ENCODE assay signal across 1 cellular context in the genomic region with DNA sequence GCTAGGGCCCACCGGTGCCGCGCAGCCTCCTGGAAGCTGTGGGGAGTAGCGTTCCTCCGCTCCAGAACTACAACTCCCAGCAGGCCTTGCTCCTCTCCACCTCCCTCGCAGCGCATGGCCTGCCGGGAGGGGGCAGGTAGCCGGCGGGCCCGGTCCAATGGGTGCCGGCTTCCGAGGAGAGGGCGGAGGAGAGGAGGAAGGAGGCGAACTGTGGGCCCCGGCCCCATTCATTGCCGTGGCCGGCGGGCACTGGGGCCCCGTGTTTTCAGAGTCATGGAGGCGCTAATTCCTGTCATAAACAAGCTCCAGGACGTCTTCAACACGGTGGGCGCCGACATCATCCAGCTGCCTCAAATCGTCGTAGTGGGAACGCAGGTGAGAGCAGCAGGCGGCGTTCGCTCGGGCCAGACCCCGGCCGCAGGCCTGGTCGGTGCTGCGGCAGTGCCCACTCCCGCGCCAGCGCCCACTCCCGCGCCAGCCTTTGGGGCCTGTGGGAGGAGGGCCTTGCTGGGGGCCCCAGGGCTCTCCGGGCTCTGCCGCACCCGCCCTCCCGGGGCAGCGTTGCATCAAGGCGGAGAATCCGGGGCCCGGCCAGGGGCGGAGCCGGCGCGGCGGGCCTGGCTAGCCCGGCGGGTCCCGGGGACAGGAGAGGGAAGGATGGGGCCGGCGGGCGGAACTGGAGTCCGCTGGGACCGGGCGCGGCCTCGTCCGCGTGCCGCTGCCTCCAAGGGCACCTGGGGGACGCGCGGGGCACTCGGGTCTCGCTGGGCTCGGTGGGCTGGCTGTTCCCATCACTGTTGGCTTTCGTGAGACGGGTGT.
TF ChIP-seq lines count a peak whose summit lies in the region.

Gene DNM1L (plus strand): TSS at position 211 of the 819 bp plus-strand sequence. CDS start 63 bp downstream, at position 274.

TF ChIP-seq in HEK293, 187 proteins besides CTCF, POLR2A, EP300 and RAD21 (continued from another document and continues in another):
- TF ChIP-seq, protein P1, sequence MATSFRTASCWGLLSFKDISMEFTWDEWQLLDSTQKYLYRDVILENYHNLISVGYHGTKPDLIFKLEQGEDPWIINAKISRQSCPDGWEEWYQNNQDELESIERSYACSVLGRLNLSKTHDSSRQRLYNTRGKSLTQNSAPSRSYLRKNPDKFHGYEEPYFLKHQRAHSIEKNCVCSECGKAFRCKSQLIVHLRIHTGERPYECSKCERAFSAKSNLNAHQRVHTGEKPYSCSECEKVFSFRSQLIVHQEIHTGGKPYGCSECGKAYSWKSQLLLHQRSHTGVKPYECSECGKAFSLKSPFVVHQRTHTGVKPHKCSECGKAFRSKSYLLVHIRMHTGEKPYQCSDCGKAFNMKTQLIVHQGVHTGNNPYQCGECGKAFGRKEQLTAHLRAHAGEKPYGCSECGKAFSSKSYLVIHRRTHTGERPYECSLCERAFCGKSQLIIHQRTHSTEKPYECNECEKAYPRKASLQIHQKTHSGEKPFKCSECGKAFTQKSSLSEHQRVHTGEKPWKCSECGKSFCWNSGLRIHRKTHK (tag by site-specific recombination; IDR thresholded peaks at IDR 0.05) = no peak
- peak; percentile 21; the same call in 1 of the 2 replicates for TF ChIP-seq ZNF585B (tag by site-specific recombination; IDR thresholded peaks at IDR 0.05)
- peak; percentile 79 for TF ChIP-seq YY1 (tag by site-specific recombination; IDR thresholded peaks at IDR 0.05)
- TF ChIP-seq ZIC2 (tag by site-specific recombination; IDR thresholded peaks at IDR 0.05) = peak; percentile 74
- TF ChIP-seq, protein P2, sequence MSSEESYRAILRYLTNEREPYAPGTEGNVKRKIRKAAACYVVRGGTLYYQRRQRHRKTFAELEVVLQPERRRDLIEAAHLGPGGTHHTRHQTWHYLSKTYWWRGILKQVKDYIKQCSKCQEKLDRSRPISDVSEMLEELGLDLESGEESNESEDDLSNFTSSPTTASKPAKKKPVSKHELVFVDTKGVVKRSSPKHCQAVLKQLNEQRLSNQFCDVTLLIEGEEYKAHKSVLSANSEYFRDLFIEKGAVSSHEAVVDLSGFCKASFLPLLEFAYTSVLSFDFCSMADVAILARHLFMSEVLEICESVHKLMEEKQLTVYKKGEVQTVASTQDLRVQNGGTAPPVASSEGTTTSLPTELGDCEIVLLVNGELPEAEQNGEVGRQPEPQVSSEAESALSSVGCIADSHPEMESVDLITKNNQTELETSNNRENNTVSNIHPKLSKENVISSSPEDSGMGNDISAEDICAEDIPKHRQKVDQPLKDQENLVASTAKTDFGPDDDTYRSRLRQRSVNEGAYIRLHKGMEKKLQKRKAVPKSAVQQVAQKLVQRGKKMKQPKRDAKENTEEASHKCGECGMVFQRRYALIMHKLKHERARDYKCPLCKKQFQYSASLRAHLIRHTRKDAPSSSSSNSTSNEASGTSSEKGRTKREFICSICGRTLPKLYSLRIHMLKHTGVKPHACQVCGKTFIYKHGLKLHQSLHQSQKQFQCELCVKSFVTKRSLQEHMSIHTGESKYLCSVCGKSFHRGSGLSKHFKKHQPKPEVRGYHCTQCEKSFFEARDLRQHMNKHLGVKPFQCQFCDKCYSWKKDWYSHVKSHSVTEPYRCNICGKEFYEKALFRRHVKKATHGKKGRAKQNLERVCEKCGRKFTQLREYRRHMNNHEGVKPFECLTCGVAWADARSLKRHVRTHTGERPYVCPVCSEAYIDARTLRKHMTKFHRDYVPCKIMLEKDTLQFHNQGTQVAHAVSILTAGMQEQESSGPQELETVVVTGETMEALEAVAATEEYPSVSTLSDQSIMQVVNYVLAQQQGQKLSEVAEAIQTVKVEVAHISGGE (tag by site-specific recombination; conservative IDR thresholded peaks at IDR 0.05; ENCODE audit: low read depth) = peak; percentile 53; the same call in 1 of the 2 replicates
- TF ChIP-seq, protein P3, sequence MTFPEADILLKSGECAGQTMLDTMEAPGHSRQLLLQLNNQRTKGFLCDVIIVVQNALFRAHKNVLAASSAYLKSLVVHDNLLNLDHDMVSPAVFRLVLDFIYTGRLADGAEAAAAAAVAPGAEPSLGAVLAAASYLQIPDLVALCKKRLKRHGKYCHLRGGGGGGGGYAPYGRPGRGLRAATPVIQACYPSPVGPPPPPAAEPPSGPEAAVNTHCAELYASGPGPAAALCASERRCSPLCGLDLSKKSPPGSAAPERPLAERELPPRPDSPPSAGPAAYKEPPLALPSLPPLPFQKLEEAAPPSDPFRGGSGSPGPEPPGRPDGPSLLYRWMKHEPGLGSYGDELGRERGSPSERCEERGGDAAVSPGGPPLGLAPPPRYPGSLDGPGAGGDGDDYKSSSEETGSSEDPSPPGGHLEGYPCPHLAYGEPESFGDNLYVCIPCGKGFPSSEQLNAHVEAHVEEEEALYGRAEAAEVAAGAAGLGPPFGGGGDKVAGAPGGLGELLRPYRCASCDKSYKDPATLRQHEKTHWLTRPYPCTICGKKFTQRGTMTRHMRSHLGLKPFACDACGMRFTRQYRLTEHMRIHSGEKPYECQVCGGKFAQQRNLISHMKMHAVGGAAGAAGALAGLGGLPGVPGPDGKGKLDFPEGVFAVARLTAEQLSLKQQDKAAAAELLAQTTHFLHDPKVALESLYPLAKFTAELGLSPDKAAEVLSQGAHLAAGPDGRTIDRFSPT (tag by site-specific recombination; IDR thresholded peaks at IDR 0.05) = peak; percentile 95
- no peak for TF ChIP-seq ZNF311 (tag by site-specific recombination; IDR thresholded peaks at IDR 0.05; ENCODE audit: borderline replicate concordance)
- peak; percentile 79; the same call in 1 of the 2 replicates for TF ChIP-seq YY2 (tag by site-specific recombination; IDR thresholded peaks at IDR 0.05)
- TF ChIP-seq ZNF777 (tag by site-specific recombination; IDR thresholded peaks at IDR 0.05; ENCODE audit: borderline replicate concordance) = no peak
- TF ChIP-seq ZNF157 (tag by site-specific recombination; IDR thresholded peaks at IDR 0.05) = no peak
- TF ChIP-seq ZNF792 (tag by site-specific recombination; IDR thresholded peaks at IDR 0.05) = no peak
- no peak for TF ChIP-seq ZNF175 (tag by site-specific recombination; IDR thresholded peaks at IDR 0.05)
- no peak for TF ChIP-seq ZNF654 (tag by site-specific recombination; IDR thresholded peaks at IDR 0.05; ENCODE audit: low read depth)
- TF ChIP-seq MZF1 (tag by site-specific recombination; IDR thresholded peaks at IDR 0.05; ENCODE audit: borderline replicate concordance) = no peak
- no peak for TF ChIP-seq ZNF707 (tag by site-specific recombination; IDR thresholded peaks at IDR 0.05)
- no peak for TF ChIP-seq ZNF658 (tag by site-specific recombination; IDR thresholded peaks at IDR 0.05)
- TF ChIP-seq ZNF623 (tag by site-specific recombination; IDR thresholded peaks at IDR 0.05) = peak; percentile 60
- TF ChIP-seq, protein P4, sequence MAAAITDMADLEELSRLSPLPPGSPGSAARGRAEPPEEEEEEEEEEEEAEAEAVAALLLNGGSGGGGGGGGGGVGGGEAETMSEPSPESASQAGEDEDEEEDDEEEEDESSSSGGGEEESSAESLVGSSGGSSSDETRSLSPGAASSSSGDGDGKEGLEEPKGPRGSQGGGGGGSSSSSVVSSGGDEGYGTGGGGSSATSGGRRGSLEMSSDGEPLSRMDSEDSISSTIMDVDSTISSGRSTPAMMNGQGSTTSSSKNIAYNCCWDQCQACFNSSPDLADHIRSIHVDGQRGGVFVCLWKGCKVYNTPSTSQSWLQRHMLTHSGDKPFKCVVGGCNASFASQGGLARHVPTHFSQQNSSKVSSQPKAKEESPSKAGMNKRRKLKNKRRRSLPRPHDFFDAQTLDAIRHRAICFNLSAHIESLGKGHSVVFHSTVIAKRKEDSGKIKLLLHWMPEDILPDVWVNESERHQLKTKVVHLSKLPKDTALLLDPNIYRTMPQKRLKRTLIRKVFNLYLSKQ (tag by site-specific recombination; IDR thresholded peaks at IDR 0.05; ENCODE audit: borderline replicate concordance) = no peak
- no peak for TF ChIP-seq MYNN (tag by site-specific recombination; IDR thresholded peaks at IDR 0.05; ENCODE audit: borderline replicate concordance)
- TF ChIP-seq, protein P5, sequence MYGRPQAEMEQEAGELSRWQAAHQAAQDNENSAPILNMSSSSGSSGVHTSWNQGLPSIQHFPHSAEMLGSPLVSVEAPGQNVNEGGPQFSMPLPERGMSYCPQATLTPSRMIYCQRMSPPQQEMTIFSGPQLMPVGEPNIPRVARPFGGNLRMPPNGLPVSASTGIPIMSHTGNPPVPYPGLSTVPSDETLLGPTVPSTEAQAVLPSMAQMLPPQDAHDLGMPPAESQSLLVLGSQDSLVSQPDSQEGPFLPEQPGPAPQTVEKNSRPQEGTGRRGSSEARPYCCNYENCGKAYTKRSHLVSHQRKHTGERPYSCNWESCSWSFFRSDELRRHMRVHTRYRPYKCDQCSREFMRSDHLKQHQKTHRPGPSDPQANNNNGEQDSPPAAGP (tag by site-specific recombination; IDR thresholded peaks at IDR 0.05) = peak; percentile 94
- TF ChIP-seq ATF2 (tag by site-specific recombination; IDR thresholded peaks at IDR 0.05; ENCODE audit: low read depth) = no peak
- TF ChIP-seq ZNF23 (tag by site-specific recombination; IDR thresholded peaks at IDR 0.05; ENCODE audit: borderline replicate concordance) = no peak
- TF ChIP-seq ZNF354C (tag by site-specific recombination; IDR thresholded peaks at IDR 0.05; ENCODE audit: borderline replicate concordance, low read depth) = no peak
- peak; percentile 44 for TF ChIP-seq ZSCAN30 (tag by site-specific recombination; IDR thresholded peaks at IDR 0.05)
- TF ChIP-seq ZNF596 (tag by site-specific recombination; IDR thresholded peaks at IDR 0.05) = peak; percentile 42
- no peak for TF ChIP-seq ZNF148 (tag by site-specific recombination; IDR thresholded peaks at IDR 0.05; ENCODE audit: borderline replicate concordance)
- peak; percentile 28; the same call in 1 of the 2 replicates for TF ChIP-seq ZNF626 (tag by site-specific recombination; IDR thresholded peaks at IDR 0.05)
- no peak for TF ChIP-seq ZNF747 (tag by site-specific recombination; IDR thresholded peaks at IDR 0.05)
- TF ChIP-seq, protein P6, sequence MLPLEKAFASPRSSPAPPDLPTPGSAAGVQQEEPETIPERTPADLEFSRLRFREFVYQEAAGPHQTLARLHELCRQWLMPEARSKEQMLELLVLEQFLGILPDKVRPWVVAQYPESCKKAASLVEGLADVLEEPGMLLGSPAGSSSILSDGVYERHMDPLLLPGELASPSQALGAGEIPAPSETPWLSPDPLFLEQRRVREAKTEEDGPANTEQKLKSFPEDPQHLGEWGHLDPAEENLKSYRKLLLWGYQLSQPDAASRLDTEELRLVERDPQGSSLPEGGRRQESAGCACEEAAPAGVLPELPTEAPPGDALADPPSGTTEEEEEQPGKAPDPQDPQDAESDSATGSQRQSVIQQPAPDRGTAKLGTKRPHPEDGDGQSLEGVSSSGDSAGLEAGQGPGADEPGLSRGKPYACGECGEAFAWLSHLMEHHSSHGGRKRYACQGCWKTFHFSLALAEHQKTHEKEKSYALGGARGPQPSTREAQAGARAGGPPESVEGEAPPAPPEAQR (tag by site-specific recombination; IDR thresholded peaks at IDR 0.05) = 0 out of 2 replicates have a peak, but pooled peaks have one; percentile 43
- no peak for TF ChIP-seq ZNF132 (tag by site-specific recombination; IDR thresholded peaks at IDR 0.05; ENCODE audit: borderline replicate concordance)
- peak; percentile 100 for TF ChIP-seq ZNF394 (tag by site-specific recombination; IDR thresholded peaks at IDR 0.05; ENCODE audit: borderline replicate concordance)
- TF ChIP-seq ZNF223 (tag by site-specific recombination; IDR thresholded peaks at IDR 0.05) = no peak
- TF ChIP-seq, protein P7, sequence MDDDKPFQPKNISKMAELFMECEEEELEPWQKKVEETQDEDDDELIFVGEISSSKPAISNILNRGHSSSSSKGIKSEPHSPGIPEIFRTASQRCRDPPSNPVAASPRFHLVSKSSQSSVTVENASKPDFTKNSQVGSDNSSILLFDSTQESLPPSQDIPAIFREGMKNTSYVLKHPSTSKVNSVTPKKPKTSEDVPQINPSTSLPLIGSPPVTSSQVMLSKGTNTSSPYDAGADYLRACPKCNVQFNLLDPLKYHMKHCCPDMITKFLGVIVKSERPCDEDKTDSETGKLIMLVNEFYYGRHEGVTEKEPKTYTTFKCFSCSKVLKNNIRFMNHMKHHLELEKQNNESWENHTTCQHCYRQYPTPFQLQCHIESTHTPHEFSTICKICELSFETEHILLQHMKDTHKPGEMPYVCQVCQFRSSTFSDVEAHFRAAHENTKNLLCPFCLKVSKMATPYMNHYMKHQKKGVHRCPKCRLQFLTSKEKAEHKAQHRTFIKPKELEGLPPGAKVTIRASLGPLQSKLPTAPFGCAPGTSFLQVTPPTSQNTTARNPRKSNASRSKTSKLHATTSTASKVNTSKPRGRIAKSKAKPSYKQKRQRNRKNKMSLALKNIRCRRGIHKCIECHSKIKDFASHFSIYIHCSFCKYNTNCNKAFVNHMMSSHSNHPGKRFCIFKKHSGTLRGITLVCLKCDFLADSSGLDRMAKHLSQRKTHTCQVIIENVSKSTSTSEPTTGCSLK (tag by site-specific recombination; IDR thresholded peaks at IDR 0.05) = no peak
- no peak for TF ChIP-seq ZNF138 (tag by site-specific recombination; IDR thresholded peaks at IDR 0.05; ENCODE audit: borderline replicate concordance)
- no peak for TF ChIP-seq ZNF548 (tag by site-specific recombination; IDR thresholded peaks at IDR 0.05)
- peak; percentile 83; the same call in 1 of the 2 replicates for TF ChIP-seq ZNF391 (tag by site-specific recombination; IDR thresholded peaks at IDR 0.05; ENCODE audit: borderline replicate concordance, low read depth)
- peak; percentile 97 for TF ChIP-seq ZNF324 (tag by site-specific recombination; IDR thresholded peaks at IDR 0.05)
- no peak; the same call in 1 of the 2 replicates for TF ChIP-seq ZFP3 (tag by site-specific recombination; IDR thresholded peaks at IDR 0.05; ENCODE audit: low read depth)
- TF ChIP-seq ZNF140 (tag by site-specific recombination; IDR thresholded peaks at IDR 0.05) = no peak
